In genomic region chr3:193939527-193939926, GRCh38 we compare ENCODE assay signal across 22 cellular contexts.
DNase-seq lines count a peak whose midpoint lies in the region; ATAC-seq, FAIRE-seq and TF ChIP-seq lines count a peak whose summit lies in the region.
"Had no signal": no experiment of that assay in that cellular context is flagged by ENCODE, and none has a peak within 500 bp of the region (broad histone marks: within the 10 kb centered on the region; RNA-seq: fewer than 3 reads in every experiment).

No MANE protein-coding gene starts in this region.

- H2BK15ac ChIP-seq in H1 (ENCODE audit: low read length), result no peak overlapping the region
- no peak overlapping the region for H2BK15ac ChIP-seq in neuronal stem cell (ENCODE audit: low read length)

- TF ChIP-seq CTCF in K562 (IDR thresholded peaks at IDR 0.05 in 2 of 3, conservative IDR thresholded peaks at IDR 0.05 in 1 of 3; ENCODE audit: insufficient read depth in 2 of 3, low read depth in 1 of 3, low read length in 3 of 3), result no peak
- TF ChIP-seq CTCF in H1 (IDR thresholded peaks at IDR 0.05; ENCODE audit: control extremely low read depth in 1 of 3, insufficient read depth in 1 of 3, low read depth in 1 of 3, low read length in 3 of 3), result no peak

- H3K23me2 ChIP-seq in H1 (ENCODE audit: low read depth, low read length), result no peaks in the 10 kb centered on the region

- H3K79me1 ChIP-seq in H1 (ENCODE audit: low read depth, low read length) (no peaks in the 10 kb centered on the region), neuronal stem cell (ENCODE audit: low read depth, low read length) (no peaks in the 10 kb centered on the region)

- no peak for ATAC-seq in K562

- H2AK5ac ChIP-seq in H1 (ENCODE audit: low read depth, low read length) (no peak overlapping the region), neuronal stem cell (ENCODE audit: low read depth, low read length) (no peak overlapping the region)

- H3K14ac ChIP-seq in H1 (ENCODE audit: insufficient read length), result no peak overlapping the region
- H3K14ac ChIP-seq in neuronal stem cell (ENCODE audit: low read length), result no peak overlapping the region

- H3K9ac ChIP-seq in K562 (ENCODE audit: insufficient read depth in 1 of 2, low read depth in 2 of 2, low read length in 2 of 2), result no peak overlapping the region
- no peak overlapping the region for H3K9ac ChIP-seq in H1 (replicated peaks in 1 of 4; ENCODE audit: extremely low read depth in 1 of 4, low read depth in 3 of 4, low read length in 3 of 4)
- H3K9ac ChIP-seq in neuronal stem cell (ENCODE audit: low read depth, low read length, poor library complexity), result no peak overlapping the region
- H3K9ac ChIP-seq: BLaER1 had no signal

- H3K27me3 ChIP-seq in K562 (ENCODE audit: control insufficient read depth in 2 of 2, insufficient read depth in 2 of 2, low read length in 2 of 2) (no peaks in the 10 kb centered on the region), H1 (replicated peaks in 1 of 4; ENCODE audit: control insufficient read depth in 3 of 4, extremely low read depth in 1 of 4, insufficient read depth in 3 of 4, low read length in 3 of 4) (no peaks in the 10 kb centered on the region), neuronal stem cell (ENCODE audit: control insufficient read depth in 3 of 3, insufficient read depth in 3 of 3, low read depth in 1 of 3, low read length in 3 of 3) (no peaks in the 10 kb centered on the region)
- H3K27me3 ChIP-seq: BE2C, BLaER1 had no signal

- TF ChIP-seq EP300 in K562 (IDR thresholded peaks at IDR 0.05; ENCODE audit: low read length) (no peak), H1 (IDR thresholded peaks at IDR 0.05; ENCODE audit: borderline replicate concordance in 1 of 2, low read depth in 2 of 2, low read length in 2 of 2) (no peak)

- H2BK20ac ChIP-seq in H1 (ENCODE audit: low read length), result 0 out of 2 replicates have a peak overlapping the region, but pooled peaks have one; percentile 84

- H4K5ac ChIP-seq in H1 (ENCODE audit: insufficient read length, low read depth, low read length), result no peak overlapping the region

- no peak overlapping the region for H2BK120ac ChIP-seq in H1 (replicated peaks; ENCODE audit: low read depth, low read length)
- no peak overlapping the region for H2BK120ac ChIP-seq in neuronal stem cell (ENCODE audit: low read depth, low read length)

- intact Hi-C loops in K562 (cut with micrococcal nuclease), result loop anchor here (2.0 to 5.0 kb wide), 2 partner anchors 29 to 198 kb away; partner anchors contain the start of gene HES1

- POLR2A ChIA-PET in K562 (lab: Yijun Ruan, JAX), result interaction anchor here (0.7 to 2.0 kb wide), 5 partner anchors 10 to 302 kb away, joined by 3 to 10 read pairs (median 10); partner anchors contain the start of gene HES1
- POLR2A ChIA-PET in H1 (lab: Charles Lee; ENCODE audit: partially characterized antibody), result interaction anchor here (1.3 kb wide), 1 partner anchor 28 kb away, joined by 3 read pairs; no protein-coding TSS in a partner anchor

- WGBS in K562 (ENCODE audit: insufficient coverage, low coverage, missing lambda C conversion rate), result 72% methylated on average over 4 of the region's 4 CpGs
- WGBS in H1 (ENCODE audit: extremely low coverage in 1 of 2, insufficient coverage in 1 of 2, insufficient read length in 1 of 2, insufficient replicate concordance in 2 of 2, low coverage in 1 of 2, low lambda C conversion rate in 2 of 2, missing lambda C conversion rate in 1 of 2), 2 experiments, result 87% methylated on average over 4 of the region's 4 CpGs; no CpG with 5 or more reads in 1 of the 2 experiments
- WGBS in neuronal stem cell (ENCODE audit: extremely low coverage in 2 of 2, insufficient read length in 2 of 2, insufficient replicate concordance in 1 of 2), 2 donors, result no CpG with 5 or more reads among the region's 4 CpGs

- H3K56ac ChIP-seq in H1 (replicated peaks; ENCODE audit: insufficient read length, low read depth, low read length), result no peak overlapping the region

- H3K4me1 ChIP-seq in K562 (replicated peaks in 1 of 2; ENCODE audit: control insufficient read depth in 2 of 2, insufficient read depth in 2 of 2, low read length in 2 of 2) (peaks cover 26 to 49% of the 10 kb centered on the region in 2 experiments), H1 (replicated peaks in 1 of 4; ENCODE audit: control insufficient read depth in 3 of 4, insufficient read depth in 4 of 4, low read length in 3 of 4) (peaks cover 13 to 29% (median 20%) of the 10 kb centered on the region in 4 experiments), neuronal stem cell (ENCODE audit: control insufficient read depth in 2 of 2, insufficient read depth in 1 of 2, low read depth in 1 of 2, low read length in 2 of 2) (peaks cover 30 to 35% of the 10 kb centered on the region in 2 donors)
- H3K4me1 ChIP-seq: BE2C, BLaER1 had no signal

- H3K18ac ChIP-seq in H1 (ENCODE audit: extremely low read depth, low read length) (no peak overlapping the region; the same call in 1 of the 2 replicates), neuronal stem cell (ENCODE audit: low read length) (no peak overlapping the region)

- H2BK5ac ChIP-seq in H1 (ENCODE audit: low read depth, low read length) (no peak overlapping the region), neuronal stem cell (ENCODE audit: low read length) (no peak overlapping the region)

- no peak for TF ChIP-seq POLR2A in K562 (conservative IDR thresholded peaks at IDR 0.05)
- no peak for TF ChIP-seq POLR2A in H1 (IDR thresholded peaks at IDR 0.05; ENCODE audit: control extremely low read depth in 1 of 2, low read depth in 2 of 2, low read length in 2 of 2)

- TF ChIP-seq RAD21 in K562 (CRISPR knock-in tag; conservative IDR thresholded peaks at IDR 0.05 in 1 of 2, IDR thresholded peaks at IDR 0.05 in 1 of 2) (no peak), H1 (IDR thresholded peaks at IDR 0.05 in 1 of 2, conservative IDR thresholded peaks at IDR 0.05 in 1 of 2; ENCODE audit: low read depth in 2 of 2, low read length in 2 of 2) (no peak)

- no peak overlapping the region for H3K27ac ChIP-seq in K562 (ENCODE audit: extremely low read depth, low read depth, low read length)
- H3K27ac ChIP-seq in H1 (ENCODE audit: low read depth, low read length), result no peak overlapping the region
- peak overlapping the region; percentile 59 for H3K27ac ChIP-seq in neuronal stem cell (replicated peaks; ENCODE audit: low read length)
- H3K27ac ChIP-seq: BLaER1 had no signal

- H3K4me2 ChIP-seq in K562 (ENCODE audit: insufficient read depth, low read length) (no peak overlapping the region), H1 (ENCODE audit: insufficient read depth in 1 of 2, low read depth in 2 of 2, low read length in 2 of 2) (no peak overlapping the region), neuronal stem cell (ENCODE audit: insufficient read depth, low read length, poor library complexity, severe bottlenecking) (no peak overlapping the region)
- H3K4me2 ChIP-seq: BLaER1 had no signal

- no peaks in the 10 kb centered on the region for H3K79me2 ChIP-seq in K562 (ENCODE audit: control insufficient read depth, insufficient read depth, low read length)
- no peaks in the 10 kb centered on the region for H3K79me2 ChIP-seq in H1 (ENCODE audit: control insufficient read depth in 1 of 2, insufficient read depth in 2 of 2, low read length in 2 of 2)

- no peaks in the 10 kb centered on the region for H4K20me1 ChIP-seq in K562 (replicated peaks; ENCODE audit: control insufficient read depth, insufficient read depth, low read length)
- H4K20me1 ChIP-seq in H1 (replicated peaks in 1 of 2; ENCODE audit: control insufficient read depth in 1 of 2, insufficient read depth in 2 of 2, low read length in 2 of 2), result no peaks in the 10 kb centered on the region
- H4K20me1 ChIP-seq: BLaER1 had no signal

- no peaks in the 10 kb centered on the region for H3K9me1 ChIP-seq in K562 (ENCODE audit: control insufficient read depth, insufficient read depth, low read length)

- H3K4me3 ChIP-seq in K562 (no peak overlapping the region), H1 (ENCODE audit: extremely low read depth in 1 of 4, insufficient read depth in 2 of 4, low read depth in 3 of 4, low read length in 4 of 4) (no peak overlapping the region), neuronal stem cell (ENCODE audit: low read length in 2 of 2) (no peak overlapping the region)
- H3K4me3 ChIP-seq: BLaER1 had no signal

- H3K9me3 ChIP-seq in K562 (replicated peaks; ENCODE audit: control insufficient read depth, insufficient read depth, low read depth, low read length) (no peaks in the 10 kb centered on the region), H1 (ENCODE audit: insufficient read depth in 2 of 2, low read depth in 1 of 2, low read length in 1 of 2) (0 out of 4 replicates have a peak, but pooled peaks cover 0 to 4% of the 10 kb centered on the region in 2 experiments), neuronal stem cell (replicated peaks in 1 of 2; ENCODE audit: control insufficient read depth in 2 of 2, insufficient read depth in 1 of 2, low read depth in 1 of 2, low read length in 2 of 2) (no peaks in the 10 kb centered on the region)
- H3K9me3 ChIP-seq: BE2C, BLaER1 had no signal

- no peak overlapping the region for H2BK12ac ChIP-seq in H1 (ENCODE audit: low read depth, low read length)
- H2BK12ac ChIP-seq in neuronal stem cell (ENCODE audit: low read length), result no peak overlapping the region

- no peaks in the 10 kb centered on the region for H3K36me3 ChIP-seq in K562 (ENCODE audit: control insufficient read depth, insufficient read depth, low read length)
- H3K36me3 ChIP-seq in H1 (ENCODE audit: control insufficient read depth in 2 of 4, insufficient read depth in 4 of 4, low read length in 3 of 4), result no peaks in the 10 kb centered on the region
- no peaks in the 10 kb centered on the region for H3K36me3 ChIP-seq in neuronal stem cell (replicated peaks in 1 of 2; ENCODE audit: control insufficient read depth in 2 of 2, insufficient read depth in 2 of 2, low read length in 2 of 2)
- H3K36me3 ChIP-seq: BE2C, BLaER1 had no signal

- no peak overlapping the region for H3K4ac ChIP-seq in H1 (replicated peaks; ENCODE audit: insufficient read length, low read depth, low read length)
- no peak overlapping the region for H3K4ac ChIP-seq in neuronal stem cell (ENCODE audit: low read length)

- H2AFZ ChIP-seq in K562 (ENCODE audit: low read depth, low read length) (peak overlapping the region; percentile 91; the same call in 1 of the 2 replicates), H1 (ENCODE audit: low read length) (no peak overlapping the region), neuronal stem cell (ENCODE audit: low read length) (no peak overlapping the region)

- H4K8ac ChIP-seq in H1 (ENCODE audit: extremely low read depth, insufficient read depth, low read length), result no peak overlapping the region
- H4K8ac ChIP-seq in neuronal stem cell (ENCODE audit: low read depth, low read length), result no peak overlapping the region

- CTCF ChIA-PET in K562 (lab: Yijun Ruan, JAX; ENCODE audit: low intra/inter-chr PET ratio), result no interaction called here
- CTCF ChIA-PET in H1 (lab: Charles Lee; ENCODE audit: partially characterized antibody), result interaction anchor here (1.1 to 1.7 kb wide), 5 partner anchors 9 to 160 kb away, joined by 3 to 7 read pairs (median 3); no protein-coding TSS in a partner anchor

- H4K91ac ChIP-seq in H1 (replicated peaks; ENCODE audit: insufficient read length, low read length) (no peak overlapping the region), neuronal stem cell (ENCODE audit: low read depth, low read length, poor library complexity) (no peak overlapping the region)

- DNase-seq in K562 (ENCODE audit: extremely low read depth in 1 of 4, low spot score in 3 of 4), result no peak
- no peak for DNase-seq in H1 (ENCODE audit: low read depth in 1 of 2, low spot score in 2 of 2)
- no peak for DNase-seq in neuronal stem cell (ENCODE audit: low spot score)
- DNase-seq in NCI-H82 treated with DMSO at 0.1 percent for 48 hours (lab: John Stamatoyannopoulos, UW; ENCODE audit: unreplicated experiment), result no peak
- no peak for DNase-seq in DMS53 (lab: John Stamatoyannopoulos, UW)
- no peak for DNase-seq in NCI-H2171 treated with DMSO at 0.1 percent for 48 hours (lab: John Stamatoyannopoulos, UW)
- DNase-seq: 8988T; ACHN; BE2C; C1 segment of cervical spinal cord; CD4-positive, alpha-beta memory T cell; CD4-positive, CD25-positive, alpha-beta regulatory T cell; CD8-positive, alpha-beta memory T cell; COR-L47; DMS 273 treated with DMSO at 0.1 percent for 48 hours; DMS153; DMS79 treated with DMSO at 0.1 percent for 48 hours; GF-D8 had no signal

- FAIRE-seq in K562 (lab: Jason Lieb, UNC), result no peak
- no peak for FAIRE-seq in H1 (lab: Jason Lieb, UNC)
- FAIRE-seq: A204.1, G401.6, GM12891 had no signal

- in situ Hi-C loops in K562 (cut with MboI), result no loop called here

- H3K23ac ChIP-seq in H1 (ENCODE audit: insufficient read length) (no peak overlapping the region), neuronal stem cell (ENCODE audit: low read depth, low read length, poor library complexity) (no peak overlapping the region)

- no TSS peak for BruUV-seq in K562 (replicated peaks; lab: Mats Ljungman, UMichigan)
